In genomic region chr5:170681013-170681433, GRCh38 we compare ENCODE assay signal across 7 cellular contexts.
DNase-seq lines count a peak whose midpoint lies in the region; ATAC-seq and TF ChIP-seq lines count a peak whose summit lies in the region.

No MANE protein-coding gene starts in this region.

- H3K9ac ChIP-seq in parathyroid adenoma, result no peak overlapping the region

- peak overlapping the region in 1 of 3 donors; percentile 18 for H3K4me3 Mint-ChIP-seq in T-cell

- peak in 25 of 34 experiments; percentile 0 to 32 (median 9) for DNase-seq in T-cell
- DNase-seq in fibroblast of peridontal ligament (ENCODE audit: extremely low read depth), result peak; percentile 2
- no peak for DNase-seq in WERI-Rb-1
- no peak for DNase-seq in NCI-H1105 (lab: John Stamatoyannopoulos, UW)

- H3K27me3 ChIP-seq in parathyroid adenoma (ENCODE audit: control insufficient read depth, insufficient read depth, low read length) (peaks cover 4% of the 10 kb centered on the region), WERI-Rb-1 (ENCODE audit: insufficient read depth, low read depth, severe bottlenecking) (peaks cover 68% of the 10 kb centered on the region)

- H2AFZ ChIP-seq in parathyroid adenoma, result peak overlapping the region; percentile 20

- POLR2A ChIA-PET in T-cell (lab: Charles Lee), result no interaction called here

- peaks cover 8 to 11% (median 9%) of the 10 kb centered on the region in 3 donors for H3K4me1 Mint-ChIP-seq in T-cell

- no peaks in the 10 kb centered on the region for H3K36me3 Mint-ChIP-seq in T-cell

- peak overlapping the region; percentile 9 for H3K4me2 ChIP-seq in parathyroid adenoma (ENCODE audit: low read length)

- peaks cover 39 to 44% of the 10 kb centered on the region in 2 donors for H3K27me3 Mint-ChIP-seq in T-cell

- no peaks in the 10 kb centered on the region for H3K79me2 ChIP-seq in parathyroid adenoma

- no peaks in the 10 kb centered on the region for H3K9me3 Mint-ChIP-seq in T-cell

- peak; percentile 78 for ATAC-seq in GM18909 (IDR thresholded peaks at IDR 0.05; ENCODE audit: poor library complexity, unreplicated experiment)
- peak; percentile 75 for ATAC-seq in HG02885 (IDR thresholded peaks at IDR 0.05; ENCODE audit: poor library complexity, unreplicated experiment)
- ATAC-seq in T-cell (replicated peaks in 1 of 4), result peak in 3 of 4 experiments; percentile 45 to 61 (median 57)

- H3K4me3 ChIP-seq in parathyroid adenoma (ENCODE audit: low read depth, low read length) (no peak overlapping the region), WERI-Rb-1 (ENCODE audit: low read depth, low read length) (no peak overlapping the region)

- H3K27ac Mint-ChIP-seq in T-cell, result no peak overlapping the region

- no peaks in the 10 kb centered on the region for H3K4me1 ChIP-seq in parathyroid adenoma

- no peak for TF ChIP-seq CTCF in parathyroid adenoma (IDR thresholded peaks at IDR 0.05)
- no peak for TF ChIP-seq CTCF in WERI-Rb-1 (IDR thresholded peaks at IDR 0.05; ENCODE audit: low read depth, low read length)

- CTCF ChIA-PET in T-cell (lab: Charles Lee), result no interaction called here

- no peaks in the 10 kb centered on the region for H3K9me3 ChIP-seq in parathyroid adenoma (ENCODE audit: control insufficient read depth, low read length)
- H3K9me3 ChIP-seq in WERI-Rb-1 (ENCODE audit: severe bottlenecking), result no peaks in the 10 kb centered on the region

- no peak overlapping the region for H3K27ac ChIP-seq in parathyroid adenoma
- H3K27ac ChIP-seq in WERI-Rb-1, result no peak overlapping the region

- H3K36me3 ChIP-seq in parathyroid adenoma (ENCODE audit: control insufficient read depth, insufficient read depth, low read length) (no peaks in the 10 kb centered on the region), WERI-Rb-1 (no peaks in the 10 kb centered on the region)

Comparison
In these comparisons a context has a peak if more than half of its experiments do, and no peak if none do; other contexts are left out.
1. DNase-seq: peak in T-cell (25 of 34) and fibroblast of peridontal ligament (single experiment); none in WERI-Rb-1 (single experiment) and NCI-H1105 (single experiment).
2. Peak in every context shown above with its lines, with median percentiles within 50 percentile points of each other: ATAC-seq.